ENCODE assay signal across 21 cellular contexts in the genomic region with DNA sequence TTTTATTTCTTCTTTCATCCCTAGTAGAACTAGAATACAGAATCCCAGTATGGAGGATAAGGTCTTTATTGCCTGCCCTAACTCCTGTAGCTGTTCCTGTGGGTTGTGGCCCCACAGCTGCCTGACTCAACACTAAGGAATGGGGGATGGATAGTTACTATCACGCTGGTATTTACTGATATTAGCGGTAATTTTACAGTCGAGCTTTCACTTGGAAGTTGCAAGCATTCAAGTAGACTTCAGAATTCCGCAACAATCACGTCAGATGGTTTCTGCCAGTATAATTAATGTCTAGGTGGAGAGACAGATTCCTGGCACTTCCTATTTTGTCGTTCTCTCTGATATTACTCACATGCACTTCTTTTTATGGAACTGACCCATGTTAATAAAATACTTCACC.
DNase-seq lines count a peak whose midpoint lies in the region; ATAC-seq, FAIRE-seq and TF ChIP-seq lines count a peak whose summit lies in the region.
"Had no signal": no experiment of that assay in that cellular context is flagged by ENCODE, and none has a peak within 500 bp of the region (broad histone marks: within the 10 kb centered on the region; RNA-seq: fewer than 3 reads in every experiment).

No MANE protein-coding gene starts in this region.

- H3K18ac ChIP-seq in mesenchymal stem cell (ENCODE audit: low read depth in 1 of 2, low read length in 2 of 2) = no peak overlapping the region

- H3K9ac ChIP-seq in astrocyte (ENCODE audit: low read length) = no peak overlapping the region
- no peak overlapping the region for H3K9ac ChIP-seq in mesenchymal stem cell (ENCODE audit: low read length)

- H3K27me3 Mint-ChIP-seq in astrocyte (ENCODE audit: low read depth, unreplicated experiment) = no peaks in the 10 kb centered on the region
- H3K27me3 Mint-ChIP-seq: activated naive CD8-positive, alpha-beta T cell treated with anti-CD3 and anti-CD28 coated beads for 36 hours; brain had no signal

- H3K23ac ChIP-seq in mesenchymal stem cell (ENCODE audit: low read length in 2 of 2) = no peak overlapping the region

- H3K79me2 ChIP-seq in astrocyte (ENCODE audit: insufficient read depth, low read length) = no peaks in the 10 kb centered on the region

- H2BK120ac ChIP-seq in mesenchymal stem cell (ENCODE audit: low read depth, low read length) = no peak overlapping the region

- H3K4me3 ChIP-seq in astrocyte (ENCODE audit: insufficient read depth, low read depth, low read length) (no peak overlapping the region), mesenchymal stem cell (ENCODE audit: insufficient read depth in 1 of 2, low read depth in 1 of 2, low read length in 2 of 2) (no peak overlapping the region)
- H3K4me3 ChIP-seq: gastroesophageal sphincter, PC-9, vagina had no signal

- H2BK5ac ChIP-seq in mesenchymal stem cell (ENCODE audit: low read depth, low read length, poor library complexity, severe bottlenecking) = no peak overlapping the region

- H2AK5ac ChIP-seq in mesenchymal stem cell (ENCODE audit: low read length, severe bottlenecking) = no peak overlapping the region

- H4K8ac ChIP-seq in mesenchymal stem cell (ENCODE audit: low read length) = no peak overlapping the region

- H2BK12ac ChIP-seq in mesenchymal stem cell (ENCODE audit: low read length in 2 of 2) = no peak overlapping the region

- H3K4me2 ChIP-seq in astrocyte (ENCODE audit: low read length) (no peak overlapping the region), mesenchymal stem cell (ENCODE audit: low read length, poor library complexity, severe bottlenecking) (no peak overlapping the region)
- H3K4me2 ChIP-seq: PC-9 had no signal

- no peak for ATAC-seq in GM21526 (IDR thresholded peaks at IDR 0.05; ENCODE audit: low FRiP score, unreplicated experiment)
- ATAC-seq: gastroesophageal sphincter had no signal

- no peaks in the 10 kb centered on the region for H3K79me1 ChIP-seq in mesenchymal stem cell (replicated peaks; ENCODE audit: low read length, poor library complexity, severe bottlenecking)

- H3K27ac Mint-ChIP-seq in astrocyte (ENCODE audit: unreplicated experiment) = no peak overlapping the region
- H3K27ac Mint-ChIP-seq: activated naive CD8-positive, alpha-beta T cell treated with anti-CD3 and anti-CD28 coated beads for 36 hours; brain; CD14-positive monocyte had no signal

- no peak overlapping the region for H3K4me3 Mint-ChIP-seq in astrocyte (ENCODE audit: unreplicated experiment)
- H3K4me3 Mint-ChIP-seq: activated naive CD8-positive, alpha-beta T cell treated with anti-CD3 and anti-CD28 coated beads for 36 hours; brain; CD14-positive monocyte had no signal

- no peak overlapping the region for H2AFZ ChIP-seq in astrocyte (ENCODE audit: low read depth, low read length)
- no peak overlapping the region for H2AFZ ChIP-seq in mesenchymal stem cell (ENCODE audit: low read depth, low read length)
- H2AFZ ChIP-seq: PC-9 had no signal

- no peaks in the 10 kb centered on the region for H3K27me3 ChIP-seq in astrocyte (ENCODE audit: insufficient read depth, low read length)
- H3K27me3 ChIP-seq in mesenchymal stem cell (ENCODE audit: control insufficient read depth in 1 of 2, insufficient read depth in 1 of 2, low read length in 2 of 2) = no peaks in the 10 kb centered on the region
- H3K27me3 ChIP-seq: gastroesophageal sphincter, vagina had no signal

- H3K9me3 ChIP-seq in astrocyte (ENCODE audit: insufficient read depth, low read depth, low read length) (no peaks in the 10 kb centered on the region), mesenchymal stem cell (ENCODE audit: control insufficient read depth, low read length) (peaks cover 12% of the 10 kb centered on the region)
- H3K9me3 ChIP-seq: gastroesophageal sphincter, vagina had no signal

- TF ChIP-seq CTCF in astrocyte (IDR thresholded peaks at IDR 0.05; ENCODE audit: insufficient read depth, low read depth, low read length) = no peak

- H3K36me3 ChIP-seq in astrocyte (ENCODE audit: insufficient read depth, low read length) (no peaks in the 10 kb centered on the region), mesenchymal stem cell (ENCODE audit: control insufficient read depth in 1 of 2, insufficient read depth in 2 of 2, low read depth in 1 of 2, low read length in 2 of 2) (no peaks in the 10 kb centered on the region)
- H3K36me3 ChIP-seq: gastroesophageal sphincter, vagina had no signal

- H3K36me3 Mint-ChIP-seq in astrocyte (ENCODE audit: low read depth, unreplicated experiment) = no peaks in the 10 kb centered on the region
- H3K36me3 Mint-ChIP-seq: activated naive CD8-positive, alpha-beta T cell treated with anti-CD3 and anti-CD28 coated beads for 36 hours; brain; CD14-positive monocyte had no signal

- no peaks in the 10 kb centered on the region for H4K20me1 ChIP-seq in astrocyte (ENCODE audit: insufficient read depth, low read length)

- FAIRE-seq in HTR-8/SVneo (lab: Jason Lieb, UNC) = peak; percentile 80
- no peak for FAIRE-seq in astrocyte (lab: Jason Lieb, UNC)

- H3K4me1 Mint-ChIP-seq in astrocyte (ENCODE audit: low read depth, unreplicated experiment) = peaks cover 2% of the 10 kb centered on the region
- H3K4me1 Mint-ChIP-seq: activated naive CD8-positive, alpha-beta T cell treated with anti-CD3 and anti-CD28 coated beads for 36 hours; CD14-positive monocyte had no signal

- peak; percentile 37 for DNase-seq in Daoy (ENCODE audit: low read depth)
- DNase-seq in HTR-8/SVneo (ENCODE audit: insufficient read length, low spot score) = peak; percentile 45
- peak; percentile 79 for DNase-seq in astrocyte (ENCODE audit: low read depth)
- peak; percentile 1 for DNase-seq in mesenchymal stem cell
- no peak for DNase-seq in DMS153 (lab: John Stamatoyannopoulos, UW)
- no peak for DNase-seq in NAMALWA (ENCODE audit: low spot score)
- no peak for DNase-seq in pons (ENCODE audit: low spot score)
- DNase-seq: activated CD8-positive, alpha-beta memory T cell treated with anti-CD3 and anti-CD28 coated beads for 24 hours; activated naive CD8-positive, alpha-beta T cell treated with anti-CD3 and anti-CD28 coated beads for 36 hours; activated T-cell treated with anti-CD3 and anti-CD28 coated beads, Interleukin-2, amount 50 U/mL, for 48 hours; dermis blood vessel endothelial cell; DMS 273 treated with DMSO at 0.1 percent for 48 hours; NCI-H1417 treated with DMSO at 0.1 percent for 48 hours; stimulated activated CD4-positive, alpha-beta T cell treated with anti-CD3 and anti-CD28 coated beads, Interleukin-4, amount 100 ng/mL, for 24 hours; T1000 had no signal

- WGBS in mesenchymal stem cell = 84% methylated on average over 6 of the region's 6 CpGs

- no peak overlapping the region for H4K91ac ChIP-seq in mesenchymal stem cell (ENCODE audit: low read length)

- no peak overlapping the region for H2BK15ac ChIP-seq in mesenchymal stem cell (ENCODE audit: low read depth, poor library complexity, severe bottlenecking)

- H3K4me1 ChIP-seq in astrocyte (ENCODE audit: insufficient read depth, low read length) (no peaks in the 10 kb centered on the region), mesenchymal stem cell (ENCODE audit: control insufficient read depth, insufficient read depth, low read depth, low read length) (no peaks in the 10 kb centered on the region)
- H3K4me1 ChIP-seq: gastroesophageal sphincter, vagina had no signal

- H3K14ac ChIP-seq in mesenchymal stem cell (ENCODE audit: low read length in 2 of 2) = no peak overlapping the region

- no peak overlapping the region for H3K4ac ChIP-seq in mesenchymal stem cell (ENCODE audit: low read depth in 1 of 2, low read length in 2 of 2)

- no peaks in the 10 kb centered on the region for H3K9me3 Mint-ChIP-seq in astrocyte (ENCODE audit: unreplicated experiment)

- no peak overlapping the region for H3K27ac ChIP-seq in astrocyte (ENCODE audit: low read depth, low read length)
- H3K27ac ChIP-seq in mesenchymal stem cell (ENCODE audit: low read length, poor library complexity, severe bottlenecking) = peak overlapping the region; percentile 74
- H3K27ac ChIP-seq: gastroesophageal sphincter, PC-9, vagina had no signal

Comparison
In these comparisons a context has a peak if more than half of its experiments do, and no peak if none do; other contexts are left out.
1. DNase-seq: peak in Daoy (single experiment), HTR-8/SVneo (single experiment), astrocyte (single experiment) and mesenchymal stem cell (single experiment); none in DMS153 (single experiment), NAMALWA (single experiment) and pons (single experiment).